1 cellular context compared by ENCODE assay signal in the genomic region with DNA sequence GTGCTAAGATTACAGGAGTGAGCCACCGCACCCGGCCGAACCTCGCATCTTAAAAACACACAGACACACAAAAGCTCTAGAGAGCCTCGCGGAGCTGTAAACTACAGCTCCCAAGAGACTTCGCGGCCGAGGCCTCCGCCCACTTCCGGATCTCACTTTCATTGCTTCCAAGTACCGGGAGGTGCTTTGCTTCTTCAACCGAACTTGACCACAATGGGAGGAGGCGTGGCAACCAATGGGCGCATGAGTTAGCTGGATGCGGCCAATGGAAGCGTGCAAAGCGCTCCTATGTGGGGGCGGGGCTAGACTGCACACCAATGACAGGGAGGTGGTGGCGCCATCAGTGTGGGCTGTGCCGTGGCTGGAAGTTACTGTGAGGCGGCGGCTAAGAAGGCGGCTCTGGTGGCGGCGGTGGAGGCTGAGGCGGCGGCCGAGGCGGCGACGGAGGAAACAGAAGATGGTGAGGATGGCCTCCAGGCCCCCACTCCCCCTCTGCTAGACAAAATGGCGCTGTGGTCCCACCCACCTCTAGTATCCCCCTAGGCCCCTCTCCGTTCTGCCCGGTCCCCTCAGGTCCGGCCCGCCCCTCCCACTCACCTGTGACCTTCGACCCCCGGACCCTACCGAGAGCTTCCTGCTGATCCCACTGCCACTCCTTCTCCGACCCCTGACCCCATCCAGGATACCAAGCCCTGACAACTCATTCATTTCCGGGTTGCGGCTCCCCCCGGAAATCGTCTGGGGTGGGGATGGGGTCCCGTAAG.
TF ChIP-seq lines count a peak whose summit lies in the region.

A gene (plus strand): TSS at position 366 of the 764 bp plus-strand sequence. CDS start 92 bp downstream, at position 458.

TF ChIP-seq in HEK293, 187 proteins besides CTCF, POLR2A, EP300 and RAD21 (continued from another document and continues in another):
- TF ChIP-seq ZNF843 (tag by site-specific recombination; IDR thresholded peaks at IDR 0.05) (0 out of 2 replicates have a peak, but pooled peaks have one; percentile 27), ZBTB8A (tag by site-specific recombination; IDR thresholded peaks at IDR 0.05) (no peak), ZNF555 (tag by site-specific recombination; conservative IDR thresholded peaks at IDR 0.05) (no peak), ZNF660 (tag by site-specific recombination; IDR thresholded peaks at IDR 0.05) (no peak), ZNF544 (tag by site-specific recombination; IDR thresholded peaks at IDR 0.05) (no peak), ZNF560 (tag by site-specific recombination; IDR thresholded peaks at IDR 0.05; ENCODE audit: borderline replicate concordance) (no peak), ZNF140 (tag by site-specific recombination; IDR thresholded peaks at IDR 0.05) (no peak), ZNF707 (tag by site-specific recombination; IDR thresholded peaks at IDR 0.05) (no peak), ZNF701 (tag by site-specific recombination; IDR thresholded peaks at IDR 0.05) (no peak), ZNF335 (tag by site-specific recombination; conservative IDR thresholded peaks at IDR 0.05) (peak; percentile 88), ZNF561 (tag by site-specific recombination; IDR thresholded peaks at IDR 0.05; ENCODE audit: borderline replicate concordance) (no peak), ZNF174 (tag by site-specific recombination; IDR thresholded peaks at IDR 0.05) (no peak), ZNF473 (tag by site-specific recombination; IDR thresholded peaks at IDR 0.05) (no peak), ZNF629 (tag by site-specific recombination; IDR thresholded peaks at IDR 0.05) (peak; percentile 57; the same call in 1 of the 2 replicates), BCL11B (tag by site-specific recombination; IDR thresholded peaks at IDR 0.05; ENCODE audit: low read depth) (peak; percentile 92), GFI1B (tag by site-specific recombination; IDR thresholded peaks at IDR 0.05) (no peak), ZBTB48 (tag by site-specific recombination; IDR thresholded peaks at IDR 0.05) (peak; percentile 90), ZBTB1 (tag by site-specific recombination; IDR thresholded peaks at IDR 0.05) (no peak), ZNF423 (tag by site-specific recombination; IDR thresholded peaks at IDR 0.05) (no peak), ZNF24 (tag by site-specific recombination; IDR thresholded peaks at IDR 0.05) (no peak), ZSCAN16 (tag by site-specific recombination; IDR thresholded peaks at IDR 0.05) (no peak), ZXDB (tag by site-specific recombination; IDR thresholded peaks at IDR 0.05) (no peak; the same call in 1 of the 2 replicates), ZNF211 (tag by site-specific recombination; IDR thresholded peaks at IDR 0.05; ENCODE audit: low read depth) (no peak), ZNF138 (tag by site-specific recombination; IDR thresholded peaks at IDR 0.05; ENCODE audit: borderline replicate concordance) (no peak), PRDM1 (tag by site-specific recombination; IDR thresholded peaks at IDR 0.05) (no peak), ZNF292 (tag by site-specific recombination; IDR thresholded peaks at IDR 0.05; ENCODE audit: borderline replicate concordance, low read depth) (no peak), ZFHX2 (tag by site-specific recombination; conservative IDR thresholded peaks at IDR 0.05) (peak; percentile 91), ZNF768 (tag by site-specific recombination; IDR thresholded peaks at IDR 0.05) (no peak; the same call in 1 of the 2 replicates), ZNF223 (tag by site-specific recombination; IDR thresholded peaks at IDR 0.05) (no peak), ZNF169 (tag by site-specific recombination; IDR thresholded peaks at IDR 0.05) (no peak), ZNF677 (tag by site-specific recombination; IDR thresholded peaks at IDR 0.05) (no peak), ZNF785 (tag by site-specific recombination; IDR thresholded peaks at IDR 0.05) (no peak), ZNF394 (tag by site-specific recombination; IDR thresholded peaks at IDR 0.05; ENCODE audit: borderline replicate concordance) (peak; percentile 54; the same call in 1 of the 2 replicates), KLF8 (tag by site-specific recombination; IDR thresholded peaks at IDR 0.05) (peak; percentile 93), ZNF37A (tag by site-specific recombination; IDR thresholded peaks at IDR 0.05) (no peak), ZNF549 (tag by site-specific recombination; IDR thresholded peaks at IDR 0.05) (no peak), ZNF202 (tag by site-specific recombination; IDR thresholded peaks at IDR 0.05; ENCODE audit: borderline replicate concordance) (no peak), ZNF114 (tag by site-specific recombination; IDR thresholded peaks at IDR 0.05) (no peak), ZNF350 (tag by site-specific recombination; IDR thresholded peaks at IDR 0.05) (no peak), ZNF155 (tag by site-specific recombination; IDR thresholded peaks at IDR 0.05) (no peak), ZNF23 (tag by site-specific recombination; IDR thresholded peaks at IDR 0.05; ENCODE audit: borderline replicate concordance) (no peak), ZSCAN23 (tag by site-specific recombination; IDR thresholded peaks at IDR 0.05) (0 out of 2 replicates have a peak, but pooled peaks have one; percentile 29), MYNN (tag by site-specific recombination; IDR thresholded peaks at IDR 0.05; ENCODE audit: borderline replicate concordance) (no peak), ZNF133 (tag by site-specific recombination; IDR thresholded peaks at IDR 0.05) (no peak), ZNF341 (tag by site-specific recombination; IDR thresholded peaks at IDR 0.05; ENCODE audit: low read depth) (peak; percentile 61), ZNF302 (tag by site-specific recombination; IDR thresholded peaks at IDR 0.05; ENCODE audit: low read depth) (no peak)
- TF ChIP-seq, protein P1, sequence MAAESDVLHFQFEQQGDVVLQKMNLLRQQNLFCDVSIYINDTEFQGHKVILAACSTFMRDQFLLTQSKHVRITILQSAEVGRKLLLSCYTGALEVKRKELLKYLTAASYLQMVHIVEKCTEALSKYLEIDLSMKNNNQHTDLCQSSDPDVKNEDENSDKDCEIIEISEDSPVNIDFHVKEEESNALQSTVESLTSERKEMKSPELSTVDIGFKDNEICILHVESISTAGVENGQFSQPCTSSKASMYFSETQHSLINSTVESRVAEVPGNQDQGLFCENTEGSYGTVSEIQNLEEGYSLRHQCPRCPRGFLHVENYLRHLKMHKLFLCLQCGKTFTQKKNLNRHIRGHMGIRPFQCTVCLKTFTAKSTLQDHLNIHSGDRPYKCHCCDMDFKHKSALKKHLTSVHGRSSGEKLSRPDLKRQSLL (tag by site-specific recombination; IDR thresholded peaks at IDR 0.05) = 0 out of 2 replicates have a peak, but pooled peaks have one; percentile 7
- TF ChIP-seq, protein P2, sequence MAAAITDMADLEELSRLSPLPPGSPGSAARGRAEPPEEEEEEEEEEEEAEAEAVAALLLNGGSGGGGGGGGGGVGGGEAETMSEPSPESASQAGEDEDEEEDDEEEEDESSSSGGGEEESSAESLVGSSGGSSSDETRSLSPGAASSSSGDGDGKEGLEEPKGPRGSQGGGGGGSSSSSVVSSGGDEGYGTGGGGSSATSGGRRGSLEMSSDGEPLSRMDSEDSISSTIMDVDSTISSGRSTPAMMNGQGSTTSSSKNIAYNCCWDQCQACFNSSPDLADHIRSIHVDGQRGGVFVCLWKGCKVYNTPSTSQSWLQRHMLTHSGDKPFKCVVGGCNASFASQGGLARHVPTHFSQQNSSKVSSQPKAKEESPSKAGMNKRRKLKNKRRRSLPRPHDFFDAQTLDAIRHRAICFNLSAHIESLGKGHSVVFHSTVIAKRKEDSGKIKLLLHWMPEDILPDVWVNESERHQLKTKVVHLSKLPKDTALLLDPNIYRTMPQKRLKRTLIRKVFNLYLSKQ (tag by site-specific recombination; IDR thresholded peaks at IDR 0.05; ENCODE audit: borderline replicate concordance) = no peak
- TF ChIP-seq, protein P3, sequence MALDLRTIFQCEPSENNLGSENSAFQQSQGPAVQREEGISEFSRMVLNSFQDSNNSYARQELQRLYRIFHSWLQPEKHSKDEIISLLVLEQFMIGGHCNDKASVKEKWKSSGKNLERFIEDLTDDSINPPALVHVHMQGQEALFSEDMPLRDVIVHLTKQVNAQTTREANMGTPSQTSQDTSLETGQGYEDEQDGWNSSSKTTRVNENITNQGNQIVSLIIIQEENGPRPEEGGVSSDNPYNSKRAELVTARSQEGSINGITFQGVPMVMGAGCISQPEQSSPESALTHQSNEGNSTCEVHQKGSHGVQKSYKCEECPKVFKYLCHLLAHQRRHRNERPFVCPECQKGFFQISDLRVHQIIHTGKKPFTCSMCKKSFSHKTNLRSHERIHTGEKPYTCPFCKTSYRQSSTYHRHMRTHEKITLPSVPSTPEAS (tag by site-specific recombination; IDR thresholded peaks at IDR 0.05) = no peak
- TF ChIP-seq, protein P4, sequence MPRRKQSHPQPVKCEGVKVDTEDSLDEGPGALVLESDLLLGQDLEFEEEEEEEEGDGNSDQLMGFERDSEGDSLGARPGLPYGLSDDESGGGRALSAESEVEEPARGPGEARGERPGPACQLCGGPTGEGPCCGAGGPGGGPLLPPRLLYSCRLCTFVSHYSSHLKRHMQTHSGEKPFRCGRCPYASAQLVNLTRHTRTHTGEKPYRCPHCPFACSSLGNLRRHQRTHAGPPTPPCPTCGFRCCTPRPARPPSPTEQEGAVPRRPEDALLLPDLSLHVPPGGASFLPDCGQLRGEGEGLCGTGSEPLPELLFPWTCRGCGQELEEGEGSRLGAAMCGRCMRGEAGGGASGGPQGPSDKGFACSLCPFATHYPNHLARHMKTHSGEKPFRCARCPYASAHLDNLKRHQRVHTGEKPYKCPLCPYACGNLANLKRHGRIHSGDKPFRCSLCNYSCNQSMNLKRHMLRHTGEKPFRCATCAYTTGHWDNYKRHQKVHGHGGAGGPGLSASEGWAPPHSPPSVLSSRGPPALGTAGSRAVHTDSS (tag by site-specific recombination; IDR thresholded peaks at IDR 0.05) = no peak
- TF ChIP-seq, protein P5, sequence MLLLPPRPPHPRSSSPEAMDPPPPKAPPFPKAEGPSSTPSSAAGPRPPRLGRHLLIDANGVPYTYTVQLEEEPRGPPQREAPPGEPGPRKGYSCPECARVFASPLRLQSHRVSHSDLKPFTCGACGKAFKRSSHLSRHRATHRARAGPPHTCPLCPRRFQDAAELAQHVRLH (tag by site-specific recombination; IDR thresholded peaks at IDR 0.05) = peak; percentile 30; the same call in 1 of the 2 replicates
- TF ChIP-seq, protein P6, sequence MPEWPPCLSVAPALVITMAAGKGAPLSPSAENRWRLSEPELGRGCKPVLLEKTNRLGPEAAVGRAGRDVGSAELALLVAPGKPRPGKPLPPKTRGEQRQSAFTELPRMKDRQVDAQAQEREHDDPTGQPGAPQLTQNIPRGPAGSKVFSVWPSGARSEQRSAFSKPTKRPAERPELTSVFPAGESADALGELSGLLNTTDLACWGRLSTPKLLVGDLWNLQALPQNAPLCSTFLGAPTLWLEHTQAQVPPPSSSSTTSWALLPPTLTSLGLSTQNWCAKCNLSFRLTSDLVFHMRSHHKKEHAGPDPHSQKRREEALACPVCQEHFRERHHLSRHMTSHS (tag by site-specific recombination; IDR thresholded peaks at IDR 0.05) = no peak
- TF ChIP-seq, protein P7, sequence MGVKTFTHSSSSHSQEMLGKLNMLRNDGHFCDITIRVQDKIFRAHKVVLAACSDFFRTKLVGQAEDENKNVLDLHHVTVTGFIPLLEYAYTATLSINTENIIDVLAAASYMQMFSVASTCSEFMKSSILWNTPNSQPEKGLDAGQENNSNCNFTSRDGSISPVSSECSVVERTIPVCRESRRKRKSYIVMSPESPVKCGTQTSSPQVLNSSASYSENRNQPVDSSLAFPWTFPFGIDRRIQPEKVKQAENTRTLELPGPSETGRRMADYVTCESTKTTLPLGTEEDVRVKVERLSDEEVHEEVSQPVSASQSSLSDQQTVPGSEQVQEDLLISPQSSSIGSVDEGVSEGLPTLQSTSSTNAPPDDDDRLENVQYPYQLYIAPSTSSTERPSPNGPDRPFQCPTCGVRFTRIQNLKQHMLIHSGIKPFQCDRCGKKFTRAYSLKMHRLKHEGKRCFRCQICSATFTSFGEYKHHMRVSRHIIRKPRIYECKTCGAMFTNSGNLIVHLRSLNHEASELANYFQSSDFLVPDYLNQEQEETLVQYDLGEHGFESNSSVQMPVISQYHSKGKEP (tag by site-specific recombination; IDR thresholded peaks at IDR 0.05) = no peak
- TF ChIP-seq, protein P8, sequence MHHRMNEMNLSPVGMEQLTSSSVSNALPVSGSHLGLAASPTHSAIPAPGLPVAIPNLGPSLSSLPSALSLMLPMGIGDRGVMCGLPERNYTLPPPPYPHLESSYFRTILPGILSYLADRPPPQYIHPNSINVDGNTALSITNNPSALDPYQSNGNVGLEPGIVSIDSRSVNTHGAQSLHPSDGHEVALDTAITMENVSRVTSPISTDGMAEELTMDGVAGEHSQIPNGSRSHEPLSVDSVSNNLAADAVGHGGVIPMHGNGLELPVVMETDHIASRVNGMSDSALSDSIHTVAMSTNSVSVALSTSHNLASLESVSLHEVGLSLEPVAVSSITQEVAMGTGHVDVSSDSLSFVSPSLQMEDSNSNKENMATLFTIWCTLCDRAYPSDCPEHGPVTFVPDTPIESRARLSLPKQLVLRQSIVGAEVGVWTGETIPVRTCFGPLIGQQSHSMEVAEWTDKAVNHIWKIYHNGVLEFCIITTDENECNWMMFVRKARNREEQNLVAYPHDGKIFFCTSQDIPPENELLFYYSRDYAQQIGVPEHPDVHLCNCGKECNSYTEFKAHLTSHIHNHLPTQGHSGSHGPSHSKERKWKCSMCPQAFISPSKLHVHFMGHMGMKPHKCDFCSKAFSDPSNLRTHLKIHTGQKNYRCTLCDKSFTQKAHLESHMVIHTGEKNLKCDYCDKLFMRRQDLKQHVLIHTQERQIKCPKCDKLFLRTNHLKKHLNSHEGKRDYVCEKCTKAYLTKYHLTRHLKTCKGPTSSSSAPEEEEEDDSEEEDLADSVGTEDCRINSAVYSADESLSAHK (tag by site-specific recombination; IDR thresholded peaks at IDR 0.05) = no peak
- TF ChIP-seq, protein P9, sequence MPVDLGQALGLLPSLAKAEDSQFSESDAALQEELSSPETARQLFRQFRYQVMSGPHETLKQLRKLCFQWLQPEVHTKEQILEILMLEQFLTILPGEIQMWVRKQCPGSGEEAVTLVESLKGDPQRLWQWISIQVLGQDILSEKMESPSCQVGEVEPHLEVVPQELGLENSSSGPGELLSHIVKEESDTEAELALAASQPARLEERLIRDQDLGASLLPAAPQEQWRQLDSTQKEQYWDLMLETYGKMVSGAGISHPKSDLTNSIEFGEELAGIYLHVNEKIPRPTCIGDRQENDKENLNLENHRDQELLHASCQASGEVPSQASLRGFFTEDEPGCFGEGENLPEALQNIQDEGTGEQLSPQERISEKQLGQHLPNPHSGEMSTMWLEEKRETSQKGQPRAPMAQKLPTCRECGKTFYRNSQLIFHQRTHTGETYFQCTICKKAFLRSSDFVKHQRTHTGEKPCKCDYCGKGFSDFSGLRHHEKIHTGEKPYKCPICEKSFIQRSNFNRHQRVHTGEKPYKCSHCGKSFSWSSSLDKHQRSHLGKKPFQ (tag by site-specific recombination; IDR thresholded peaks at IDR 0.05) = peak; percentile 17; the same call in 1 of the 2 replicates
- TF ChIP-seq, protein P10, sequence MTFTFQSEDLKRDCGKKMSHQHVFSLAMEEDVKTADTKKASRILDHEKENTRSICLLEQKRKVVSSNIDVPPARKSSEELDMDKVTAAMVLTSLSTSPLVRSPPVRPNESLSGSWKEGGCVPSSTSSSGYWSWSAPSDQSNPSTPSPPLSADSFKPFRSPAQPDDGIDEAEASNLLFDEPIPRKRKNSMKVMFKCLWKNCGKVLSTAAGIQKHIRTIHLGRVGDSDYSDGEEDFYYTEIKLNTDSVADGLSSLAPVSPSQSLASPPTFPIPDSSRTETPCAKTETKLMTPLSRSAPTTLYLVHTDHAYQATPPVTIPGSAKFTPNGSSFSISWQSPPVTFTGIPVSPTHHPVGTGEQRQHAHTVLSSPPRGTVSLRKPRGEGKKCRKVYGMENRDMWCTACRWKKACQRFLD (tag by site-specific recombination; IDR thresholded peaks at IDR 0.05) = no peak
